In the genomic region with DNA sequence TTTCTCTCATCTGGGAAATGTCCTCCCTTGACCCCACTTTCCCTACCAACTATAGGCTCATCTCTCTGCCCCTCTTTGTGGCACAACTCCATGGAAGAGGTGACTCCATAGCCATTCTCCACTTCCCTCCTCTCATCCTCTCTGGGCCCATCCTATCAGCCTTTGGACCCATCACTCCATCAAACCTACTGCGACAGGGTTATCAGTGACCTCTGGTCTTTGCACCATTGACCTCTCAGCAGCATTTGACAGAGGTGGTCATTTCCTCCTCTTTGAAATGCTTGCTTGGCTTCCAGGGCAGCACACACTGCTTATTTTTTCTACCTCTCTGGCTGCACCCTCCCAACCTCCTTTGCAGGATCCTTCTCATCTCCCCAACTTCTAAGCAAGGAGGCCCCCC, we compare ENCODE assay signal across 7 cellular contexts.
"Had no signal": no experiment of that assay in that cellular context is flagged by ENCODE, and none has a peak within 500 bp of the region (broad histone marks: within the 10 kb centered on the region; RNA-seq: fewer than 3 reads in every experiment).

No MANE protein-coding gene starts in this region.

- ATAC-seq: K562 had no signal

- H3K27ac ChIP-seq: HL-60, KMS-11 had no signal

- FAIRE-seq: HTR-8/SVneo, K562 had no signal

- H3K9ac ChIP-seq: KMS-11 had no signal

- H3K4me2 ChIP-seq: KMS-11 had no signal

- DNase-seq: IMR-90, KBM-7, KG1 had no signal

- H3K4me3 ChIP-seq: K562 had no signal
